ENCODE assay signal across 25 cellular contexts in genomic region chr20:46304852-46305251, GRCh38. TPM values are rescaled to one million over a fixed set of nuclear protein-coding genes. Genes with fewer than 3 reads are reported as not detected.
"Had no signal": no experiment of that assay in that cellular context is flagged by ENCODE, and none has a peak within 500 bp of the region (broad histone marks: within the 10 kb centered on the region; RNA-seq: fewer than 3 reads in every experiment).

No MANE protein-coding gene starts in this region.

- H3K27ac ChIP-seq: colonic mucosa, esophagus squamous epithelium, gastroesophageal sphincter, hepatocyte, neutrophil, spleen, tibial artery, upper lobe of right lung, vagina had no signal

- H3K36me3 ChIP-seq: colonic mucosa, esophagus squamous epithelium, gastroesophageal sphincter, neutrophil, spleen, tibial artery, upper lobe of right lung, vagina had no signal

- DNase-seq: colonic mucosa; dermis blood vessel endothelial cell; esophagus squamous epithelium; foreskin fibroblast; glutamatergic neuron; kidney; left colon; mammary epithelial cell; naive thymus-derived CD4-positive, alpha-beta T cell; nephron progenitor cell; spleen; stimulated activated CD4-positive, alpha-beta T cell treated with anti-CD3 and anti-CD28 coated beads, Interleukin-15, amount 100 ng/mL, for 24 hours; stimulated activated CD4-positive, alpha-beta T cell treated with anti-CD3 and anti-CD28 coated beads, Interleukin-1b, Interleukin-23, amount 100 ng/mL, for 48 hours; stimulated activated CD4-positive, alpha-beta T cell treated with anti-CD3 and anti-CD28 coated beads, Interleukin-4, amount 100 ng/mL, for 24 hours; tibial artery; upper lobe of right lung had no signal

- FAIRE-seq: kidney had no signal

- H3K4me1 ChIP-seq: upper lobe of right lung had no signal

- H3K27me3 ChIP-seq: vagina had no signal

- ATAC-seq: gastroesophageal sphincter; naive thymus-derived CD4-positive, alpha-beta T cell; sciatic nerve; stimulated activated memory B cell treated with anti-CD40 and anti-IgM and Interleukin-4, amounts not matched to agents 10 μg/mL and 1 μg/mL and 100 μg/mL, for 72 hours; upper lobe of right lung had no signal

- H3K4me3 ChIP-seq: colonic mucosa, esophagus squamous epithelium, gastroesophageal sphincter, hepatocyte, spleen, tibial artery, upper lobe of right lung, vagina had no signal

- H3K9me3 ChIP-seq: colonic mucosa, esophagus squamous epithelium, gastroesophageal sphincter, neutrophil, spleen, tibial artery, upper lobe of right lung, vagina had no signal

RNA-seq across cellular contexts. Expression of gene CDH22, which starts 3.4 kb away (rescaled TPM):
- total RNA-seq: dermis blood vessel endothelial cell; epithelial cell of proximal tubule; hepatocyte; mammary epithelial cell; mononuclear cell; naive thymus-derived CD4-positive, alpha-beta T cell; osteocyte; spleen had no signal
- polyA plus RNA-seq: hepatocyte; mammary epithelial cell; naive thymus-derived CD4-positive, alpha-beta T cell; spleen had no signal
